17 cellular contexts compared by ENCODE assay signal in the genomic region with DNA sequence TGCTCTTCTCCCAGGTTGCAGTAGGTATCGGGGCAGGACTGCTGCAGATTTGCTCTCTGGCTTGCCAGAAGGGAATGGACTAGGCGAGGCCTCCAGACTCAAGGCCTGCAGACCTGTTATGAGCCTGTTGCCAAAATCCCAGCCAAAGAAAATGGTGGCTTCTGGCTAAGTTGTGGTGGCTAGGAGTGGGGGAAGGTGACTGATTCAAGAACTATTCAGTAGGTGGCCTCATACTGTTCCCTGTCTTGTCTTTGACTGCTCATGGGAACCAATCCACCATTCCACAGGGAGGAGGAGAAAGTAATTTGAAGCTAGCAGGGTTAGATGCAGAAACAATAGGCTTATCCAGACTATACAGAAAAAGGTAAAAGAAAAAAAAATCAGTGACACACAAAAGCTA.
"Had no signal": no experiment of that assay in that cellular context is flagged by ENCODE, and none has a peak within 500 bp of the region (broad histone marks: within the 10 kb centered on the region; RNA-seq: fewer than 3 reads in every experiment).

No MANE protein-coding gene starts in this region.

- H3K36me3 Mint-ChIP-seq: activated CD4-positive, alpha-beta memory T cell treated with anti-CD3 and anti-CD28 coated beads for 36 hours; activated naive CD8-positive, alpha-beta T cell treated with anti-CD3 and anti-CD28 coated beads for 36 hours had no signal

- H3K36me3 ChIP-seq: esophagus squamous epithelium, heart right ventricle, left ventricle myocardium inferior, neutrophil, stomach, thoracic aorta had no signal

- H3K27ac Mint-ChIP-seq: activated CD4-positive, alpha-beta memory T cell treated with anti-CD3 and anti-CD28 coated beads for 36 hours; activated naive CD8-positive, alpha-beta T cell treated with anti-CD3 and anti-CD28 coated beads for 36 hours had no signal

- H3K27ac ChIP-seq: esophagus squamous epithelium, heart right ventricle, left ventricle myocardium inferior, neutrophil, skin epidermis, stomach, thoracic aorta had no signal

- FAIRE-seq: keratinocyte had no signal

- DNase-seq: activated CD4-positive, alpha-beta memory T cell treated with anti-CD3 and anti-CD28 coated beads for 36 hours; activated gamma-delta T cell; activated naive CD8-positive, alpha-beta T cell treated with anti-CD3 and anti-CD28 coated beads for 36 hours; activated T-cell treated with anti-CD3 and anti-CD28 coated beads, Interleukin-2, amount 50 U/mL, for 48 hours; anterior cingulate cortex; esophagus squamous epithelium; foreskin melanocyte; heart right ventricle; left ventricle myocardium inferior; mesenchymal stem cell; retina; stimulated activated CD4-positive, alpha-beta T cell treated with anti-CD3 and anti-CD28 coated beads, Interleukin-4, amount 100 ng/mL, for 4 hours; stomach had no signal

- H3K4me3 Mint-ChIP-seq: activated CD4-positive, alpha-beta memory T cell treated with anti-CD3 and anti-CD28 coated beads for 36 hours; activated naive CD8-positive, alpha-beta T cell treated with anti-CD3 and anti-CD28 coated beads for 36 hours had no signal

- ATAC-seq: heart right ventricle had no signal

- H3K4me3 ChIP-seq: esophagus squamous epithelium, heart right ventricle, left ventricle myocardium inferior, skin epidermis, stomach, thoracic aorta had no signal

- H3K27me3 ChIP-seq: esophagus squamous epithelium, neutrophil, stomach had no signal

- H3K27me3 Mint-ChIP-seq: activated CD4-positive, alpha-beta memory T cell treated with anti-CD3 and anti-CD28 coated beads for 36 hours; activated naive CD8-positive, alpha-beta T cell treated with anti-CD3 and anti-CD28 coated beads for 36 hours had no signal

- H3K9me3 ChIP-seq: esophagus squamous epithelium, neutrophil, stomach, thoracic aorta had no signal

- H3K9me3 Mint-ChIP-seq: activated CD4-positive, alpha-beta memory T cell treated with anti-CD3 and anti-CD28 coated beads for 36 hours; activated naive CD8-positive, alpha-beta T cell treated with anti-CD3 and anti-CD28 coated beads for 36 hours had no signal

- H3K4me1 Mint-ChIP-seq: activated naive CD8-positive, alpha-beta T cell treated with anti-CD3 and anti-CD28 coated beads for 36 hours had no signal
